In genomic region chr10:93589648-93590562, GRCh38 we compare ENCODE assay signal across 1 cellular context.
TF ChIP-seq lines count a peak whose summit lies in the region.

No MANE protein-coding gene starts in this region.

TF ChIP-seq in K562, 482 proteins besides CTCF, POLR2A, EP300 and RAD21:
- no peak for TF ChIP-seq TEAD2 (tag; IDR thresholded peaks at IDR 0.05)
- peak in 2 of 3 experiments; percentile 21 to 79 for TF ChIP-seq YY1 (IDR thresholded peaks at IDR 0.05; ENCODE audit: borderline replicate concordance in 1 of 3, control insufficient read depth in 1 of 3, extremely low read depth in 1 of 3, insufficient read depth in 3 of 3, insufficient read length in 1 of 3, insufficient replicate concordance in 2 of 3, low read depth in 1 of 3, low read length in 2 of 3)
